Comparison of ENCODE assay signal across 20 cellular contexts in the genomic region with DNA sequence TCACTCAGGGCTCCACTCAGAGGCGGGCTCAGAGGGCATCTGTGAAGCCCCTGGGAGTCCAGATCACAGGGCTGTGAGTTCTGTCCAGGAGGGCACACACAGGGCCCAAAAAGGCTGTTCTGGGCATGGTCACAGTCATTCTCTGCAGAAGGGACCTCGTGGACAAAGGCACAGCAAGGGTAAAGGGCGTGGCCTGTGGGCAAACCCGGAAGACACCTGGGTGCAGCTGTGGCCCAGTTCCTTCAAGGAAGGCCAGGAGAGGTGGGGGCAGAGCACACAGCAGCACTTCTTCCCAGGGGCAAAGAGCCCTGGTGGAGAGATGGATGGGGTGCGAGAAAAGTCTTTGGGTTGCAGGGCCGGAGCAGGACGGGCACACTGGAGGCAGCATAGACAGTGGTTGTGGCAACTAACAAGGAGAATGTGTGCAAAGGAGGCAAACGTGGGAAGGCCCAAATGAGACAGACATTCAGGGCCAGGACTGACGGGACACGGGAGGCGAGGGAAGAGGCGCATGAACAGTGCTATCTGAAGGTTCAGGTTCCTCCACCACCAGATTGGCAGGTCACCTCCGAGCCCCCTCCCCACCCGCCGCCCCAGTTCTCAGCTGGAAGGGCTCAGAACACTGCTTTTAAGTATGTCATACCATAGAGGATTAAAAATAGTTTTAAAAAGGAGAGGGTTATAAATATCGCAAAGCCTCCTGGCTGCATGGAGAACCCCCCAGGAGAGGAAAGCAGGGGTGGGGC. TPM values are rescaled to one million over a fixed set of nuclear protein-coding genes. Genes with fewer than 3 reads are reported as not detected.
DNase-seq lines count a peak whose midpoint lies in the region; TF ChIP-seq lines count a peak whose summit lies in the region.
"Had no signal": no experiment of that assay in that cellular context is flagged by ENCODE, and none has a peak within 500 bp of the region (broad histone marks: within the 10 kb centered on the region; RNA-seq: fewer than 3 reads in every experiment).

No MANE protein-coding gene starts in this region.

- peak overlapping the region; percentile 60 for H2AK5ac ChIP-seq in mesenchymal stem cell (ENCODE audit: low read length, severe bottlenecking)

- no peak for TF ChIP-seq CTCF in chondrocyte (IDR thresholded peaks at IDR 0.05)

- no peak overlapping the region for H3K4ac ChIP-seq in mesenchymal stem cell (ENCODE audit: low read depth in 1 of 2, low read length in 2 of 2)

- no peaks in the 10 kb centered on the region for H3K9me3 Mint-ChIP-seq in chondrocyte (ENCODE audit: low read depth)

- H3K4me3 ChIP-seq in Karpas-422 (ENCODE audit: low read length) (no peak overlapping the region), mesenchymal stem cell (ENCODE audit: insufficient read depth in 1 of 2, low read depth in 1 of 2, low read length in 2 of 2) (no peak overlapping the region)

- 91% methylated on average over 14 of the region's 16 CpGs for WGBS in mesenchymal stem cell

- H3K4me3 Mint-ChIP-seq in chondrocyte (ENCODE audit: unreplicated experiment), result no peak overlapping the region
- H3K4me3 Mint-ChIP-seq: H9 had no signal

- H3K27ac ChIP-seq in Karpas-422 (ENCODE audit: low read length), result peak overlapping the region; percentile 39
- H3K27ac ChIP-seq in mesenchymal stem cell (ENCODE audit: low read length, poor library complexity, severe bottlenecking), result no peak overlapping the region
- H3K27ac ChIP-seq in temporal lobe (ENCODE audit: low read depth, low read length), result peak overlapping the region; percentile 96
- H3K27ac ChIP-seq: C4-2B had no signal

- no peak overlapping the region for H4K8ac ChIP-seq in mesenchymal stem cell (ENCODE audit: low read length)

- no peak overlapping the region for H3K18ac ChIP-seq in mesenchymal stem cell (ENCODE audit: low read depth in 1 of 2, low read length in 2 of 2)

- H3K36me3 Mint-ChIP-seq in chondrocyte (ENCODE audit: low read depth), result no peaks in the 10 kb centered on the region

- no peak overlapping the region for H3K9ac ChIP-seq in Karpas-422 (ENCODE audit: low read length)
- H3K9ac ChIP-seq in mesenchymal stem cell (ENCODE audit: low read length), result no peak overlapping the region

- H3K4me2 ChIP-seq in Karpas-422 (ENCODE audit: low read depth, low read length, poor library complexity, severe bottlenecking) (no peak overlapping the region), mesenchymal stem cell (ENCODE audit: low read length, poor library complexity, severe bottlenecking) (no peak overlapping the region)

- H3K27me3 ChIP-seq in Karpas-422 (ENCODE audit: low read length) (no peaks in the 10 kb centered on the region), mesenchymal stem cell (ENCODE audit: control insufficient read depth in 1 of 2, insufficient read depth in 1 of 2, low read length in 2 of 2) (peaks cover 0 to 13% of the 10 kb centered on the region in 2 experiments)

- peaks cover 97% of the 10 kb centered on the region for H3K4me1 ChIP-seq in Karpas-422 (ENCODE audit: low read length)
- H3K4me1 ChIP-seq in mesenchymal stem cell (ENCODE audit: control insufficient read depth, insufficient read depth, low read depth, low read length), result peaks cover 53% of the 10 kb centered on the region

- no peak overlapping the region for H2BK15ac ChIP-seq in mesenchymal stem cell (ENCODE audit: low read depth, poor library complexity, severe bottlenecking)

- H3K14ac ChIP-seq in mesenchymal stem cell (ENCODE audit: low read length in 2 of 2), result peak overlapping the region in 1 of 2 experiments; percentile 18

- H2BK120ac ChIP-seq in mesenchymal stem cell (ENCODE audit: low read depth, low read length), result no peak overlapping the region

- H3K9me3 ChIP-seq in Karpas-422 (ENCODE audit: low read length), result no peaks in the 10 kb centered on the region
- no peaks in the 10 kb centered on the region for H3K9me3 ChIP-seq in mesenchymal stem cell (ENCODE audit: control insufficient read depth, low read length)

- H4K20me1 ChIP-seq in Karpas-422 (ENCODE audit: insufficient read depth, low read depth, low read length), result no peaks in the 10 kb centered on the region

- H2BK12ac ChIP-seq in mesenchymal stem cell (ENCODE audit: low read length in 2 of 2), result no peak overlapping the region

- no peak overlapping the region for H3K23ac ChIP-seq in mesenchymal stem cell (ENCODE audit: low read length in 2 of 2)

- no peak overlapping the region for H2AFZ ChIP-seq in Karpas-422 (ENCODE audit: low read length)
- H2AFZ ChIP-seq in mesenchymal stem cell (ENCODE audit: low read depth, low read length), result no peak overlapping the region

- H4K91ac ChIP-seq in mesenchymal stem cell (ENCODE audit: low read length), result no peak overlapping the region

- H3K79me2 ChIP-seq in Karpas-422 (ENCODE audit: low read length), result peaks cover 91% of the 10 kb centered on the region

- peaks cover 20% of the 10 kb centered on the region for H3K4me1 Mint-ChIP-seq in chondrocyte (ENCODE audit: low read depth)

- DNase-seq in Karpas-422, result peak; percentile 59
- peak; percentile 68 for DNase-seq in chondrocyte (ENCODE audit: low spot score)
- no peak for DNase-seq in mesenchymal stem cell
- DNase-seq in NCI-H1417 (lab: John Stamatoyannopoulos, UW), result no peak
- no peak for DNase-seq in cortex of kidney (lab: John Stamatoyannopoulos, UW)
- no peak for DNase-seq in DMS 273 treated with DMSO at 0.1 percent for 48 hours (lab: John Stamatoyannopoulos, UW)
- DNase-seq: COR-L47; H9; IMR-90; Kasumi-1; MM.1S; NCI-H1092 treated with DMSO at 0.1 percent for 48 hours; NCI-H187; NCI-H345; NCI-H526; NK-92 treated with Interleukin-12 subunit alpha and Interleukin-12 subunit beta, amount 100 ng/mL, for 24 hours; RPMI8226; SIG-M5 had no signal

- no peaks in the 10 kb centered on the region for H3K9me2 ChIP-seq in Karpas-422 (replicated peaks; ENCODE audit: insufficient read depth, low read length)

- peak overlapping the region; percentile 26 for H2BK5ac ChIP-seq in mesenchymal stem cell (ENCODE audit: low read depth, low read length, poor library complexity, severe bottlenecking)

- peaks cover 4% of the 10 kb centered on the region for H3K27me3 Mint-ChIP-seq in chondrocyte (ENCODE audit: low read depth)

- no peak overlapping the region for H3K27ac Mint-ChIP-seq in chondrocyte (ENCODE audit: unreplicated experiment)

- H3K36me3 ChIP-seq in Karpas-422 (ENCODE audit: insufficient read depth, low read length), result peaks cover 11% of the 10 kb centered on the region; the same call in 1 of the 2 replicates
- H3K36me3 ChIP-seq in mesenchymal stem cell (ENCODE audit: control insufficient read depth in 1 of 2, insufficient read depth in 2 of 2, low read depth in 1 of 2, low read length in 2 of 2), result peaks cover 0 to 12% of the 10 kb centered on the region in 2 experiments

- H3K79me1 ChIP-seq in mesenchymal stem cell (replicated peaks; ENCODE audit: low read length, poor library complexity, severe bottlenecking), result peaks cover 27% of the 10 kb centered on the region

RNA-seq across cellular contexts. Expression of a gene that starts 8.9 kb away (rescaled TPM):
- total RNA-seq in Karpas-422 (2014; rRNA removed; shearing (Covaris generic); ENCODE audit: low replicate concordance), result 40.1 and 56.1 TPM in 2 replicates
- 6.7 to 7.7 TPM (median 7.3 TPM) in 3 replicates for total RNA-seq in chondrocyte
- 1.9 TPM for polyA plus RNA-seq in mesenchymal stem cell (2013, experiment 1 of 2)
- 1.6 TPM for polyA plus RNA-seq in mesenchymal stem cell (2013, experiment 2 of 2)
- 0.98 TPM for total RNA-seq in temporal lobe

Comparison
In these comparisons a context has a peak if more than half of its experiments do, and no peak if none do; other contexts are left out.
1. DNase-seq: peak in Karpas-422 (single experiment) and chondrocyte (single experiment); none in mesenchymal stem cell (single experiment), NCI-H1417 (0 of 3), cortex of kidney (single experiment) and DMS 273 treated with DMSO at 0.1 percent for 48 hours (single experiment).